ENCODE assay signal across 14 cellular contexts in genomic region chr16:88665148-88665547, GRCh38. TPM values are rescaled to one million over a fixed set of nuclear protein-coding genes. Genes with fewer than 3 reads are reported as not detected.
A peak's percentile ranks its signal among the peaks of the same experiment; 100 is the strongest.
DNase-seq lines count a peak whose midpoint lies in the region; ATAC-seq, FAIRE-seq and TF ChIP-seq lines count a peak whose summit lies in the region.
"Had no signal": no experiment of that assay in that cellular context is flagged by ENCODE, and none has a peak within 500 bp of the region (broad histone marks: within the 10 kb centered on the region; RNA-seq: fewer than 3 reads in every experiment).

No MANE protein-coding gene starts in this region.

- no peak overlapping the region for H2AFZ ChIP-seq in keratinocyte (ENCODE audit: control insufficient read depth, low read length)

- FAIRE-seq in keratinocyte (lab: Jason Lieb, UNC) (no peak), frontal cortex (lab: Jason Lieb, UNC) (no peak), kidney (lab: Jason Lieb, UNC) (no peak)

- intact Hi-C loops in activated CD4-positive, alpha-beta memory T cell treated with anti-CD3 and anti-CD28 coated beads for 36 hours (cut with micrococcal nuclease), result no loop called here
- intact Hi-C loops in kidney (cut with DNase I), result no loop called here

- H4K20me1 ChIP-seq in keratinocyte (ENCODE audit: control insufficient read depth, extremely low read depth, insufficient read depth, low read length), result peaks cover 2% of the 10 kb centered on the region

- H3K27me3 Mint-ChIP-seq in activated T-cell treated with anti-CD3 and anti-CD28 coated beads, Interleukin-2, amount 50 U/mL, for 72 hours (ENCODE audit: low read depth), result no peaks in the 10 kb centered on the region
- H3K27me3 Mint-ChIP-seq in activated CD4-positive, alpha-beta memory T cell treated with anti-CD3 and anti-CD28 coated beads for 36 hours, result no peaks in the 10 kb centered on the region

- H3K36me3 Mint-ChIP-seq in activated T-cell treated with anti-CD3 and anti-CD28 coated beads, Interleukin-2, amount 50 U/mL, for 72 hours (ENCODE audit: insufficient read depth in 2 of 2), result peaks cover 3 to 11% of the 10 kb centered on the region in 2 donors
- H3K36me3 Mint-ChIP-seq in activated CD4-positive, alpha-beta memory T cell treated with anti-CD3 and anti-CD28 coated beads for 36 hours, result peaks cover 4% of the 10 kb centered on the region
- H3K36me3 Mint-ChIP-seq in stimulated activated effector memory CD8-positive, alpha-beta T cell treated with anti-CD3 and anti-CD28 coated beads, Interleukin-12 subunit alpha, Interleukin-12 subunit beta, amount 100 ng/mL, for 72 hours, result peaks cover 33% of the 10 kb centered on the region

- no peak for DNase-seq in activated T-cell treated with anti-CD3 and anti-CD28 coated beads, Interleukin-2, amount 50 U/mL, for 72 hours
- no peak for DNase-seq in activated T-cell treated with anti-CD3 and anti-CD28 coated beads, Interleukin-2, amount 50 U/mL, for 48 hours
- DNase-seq in activated CD4-positive, alpha-beta memory T cell treated with anti-CD3 and anti-CD28 coated beads for 36 hours, result no peak
- no peak for DNase-seq in keratinocyte (ENCODE audit: low read depth, low spot score)
- DNase-seq in stimulated activated effector memory CD8-positive, alpha-beta T cell treated with anti-CD3 and anti-CD28 coated beads, Interleukin-12 subunit alpha, Interleukin-12 subunit beta, amount 100 ng/mL, for 72 hours (ENCODE audit: low spot score in 2 of 2), result no peak
- no peak for DNase-seq in frontal cortex (ENCODE audit: low spot score in 2 of 2)
- no peak for DNase-seq in kidney
- DNase-seq: erythroblast, Kasumi-1, NCI-H2081 treated with DMSO at 0.1 percent for 48 hours, T-helper 9 cell had no signal

- H3K27ac Mint-ChIP-seq in activated T-cell treated with anti-CD3 and anti-CD28 coated beads, Interleukin-2, amount 50 U/mL, for 72 hours, result no peak overlapping the region
- H3K27ac Mint-ChIP-seq in activated CD4-positive, alpha-beta memory T cell treated with anti-CD3 and anti-CD28 coated beads for 36 hours, result no peak overlapping the region
- no peak overlapping the region for H3K27ac Mint-ChIP-seq in stimulated activated effector memory CD8-positive, alpha-beta T cell treated with anti-CD3 and anti-CD28 coated beads, Interleukin-12 subunit alpha, Interleukin-12 subunit beta, amount 100 ng/mL, for 72 hours

- H3K9me3 ChIP-seq in keratinocyte (ENCODE audit: control insufficient read depth, low read depth, low read length) (no peaks in the 10 kb centered on the region), kidney (ENCODE audit: control insufficient read depth in 1 of 2, low read length in 2 of 2) (no peaks in the 10 kb centered on the region)
- H3K9me3 ChIP-seq: breast epithelium, vagina had no signal

- H3K9me1 ChIP-seq in keratinocyte (ENCODE audit: control insufficient read depth, extremely low read depth, insufficient read depth, low read length), result no peaks in the 10 kb centered on the region

- H3K79me2 ChIP-seq in keratinocyte (ENCODE audit: control insufficient read depth, insufficient read depth, low read length), result peaks cover 35% of the 10 kb centered on the region

- no peaks in the 10 kb centered on the region for H3K9me3 Mint-ChIP-seq in activated T-cell treated with anti-CD3 and anti-CD28 coated beads, Interleukin-2, amount 50 U/mL, for 72 hours
- no peaks in the 10 kb centered on the region for H3K9me3 Mint-ChIP-seq in activated CD4-positive, alpha-beta memory T cell treated with anti-CD3 and anti-CD28 coated beads for 36 hours
- no peaks in the 10 kb centered on the region for H3K9me3 Mint-ChIP-seq in stimulated activated effector memory CD8-positive, alpha-beta T cell treated with anti-CD3 and anti-CD28 coated beads, Interleukin-12 subunit alpha, Interleukin-12 subunit beta, amount 100 ng/mL, for 72 hours

- peak overlapping the region; percentile 39 to 43 for H3K4me3 Mint-ChIP-seq in activated T-cell treated with anti-CD3 and anti-CD28 coated beads, Interleukin-2, amount 50 U/mL, for 72 hours
- H3K4me3 Mint-ChIP-seq in activated CD4-positive, alpha-beta memory T cell treated with anti-CD3 and anti-CD28 coated beads for 36 hours, result peak overlapping the region; percentile 47
- H3K4me3 Mint-ChIP-seq in stimulated activated effector memory CD8-positive, alpha-beta T cell treated with anti-CD3 and anti-CD28 coated beads, Interleukin-12 subunit alpha, Interleukin-12 subunit beta, amount 100 ng/mL, for 72 hours, result peak overlapping the region; percentile 92

- no peak overlapping the region for H3K27ac ChIP-seq in keratinocyte (ENCODE audit: control insufficient read depth, insufficient read depth, low read length)
- H3K27ac ChIP-seq in kidney (ENCODE audit: low read depth in 2 of 2, low read length in 2 of 2), result no peak overlapping the region
- H3K27ac ChIP-seq: breast epithelium, vagina had no signal

- H3K9ac ChIP-seq in keratinocyte (ENCODE audit: control insufficient read depth, extremely low read depth, insufficient read depth, low read length) (no peak overlapping the region), kidney (ENCODE audit: low read length in 2 of 2) (no peak overlapping the region)

- TF ChIP-seq CTCF in keratinocyte (optimal IDR thresholded peaks at IDR 0.05 in 1 of 3, IDR thresholded peaks at IDR 0.05 in 1 of 3, conservative IDR thresholded peaks at IDR 0.05 in 1 of 3; ENCODE audit: extremely low read depth in 1 of 3, insufficient read depth in 2 of 3, low read length in 3 of 3) (no peak), kidney (IDR thresholded peaks at IDR 0.05; ENCODE audit: borderline replicate concordance, extremely low read depth, insufficient read depth) (no peak)

- dilution Hi-C loops in keratinocyte (cut with MboI; ENCODE audit: extremely low pct_ligation_motif_present, low sequenced_read_pairs), result loop anchor here (25.0 kb wide), 1 partner anchor 97 kb away; no protein-coding TSS in a partner anchor

- no peaks in the 10 kb centered on the region for H3K27me3 ChIP-seq in keratinocyte (ENCODE audit: control insufficient read depth, extremely low read depth, insufficient read depth, low read length)
- H3K27me3 ChIP-seq: breast epithelium, vagina had no signal

- H3K4me1 Mint-ChIP-seq in activated T-cell treated with anti-CD3 and anti-CD28 coated beads, Interleukin-2, amount 50 U/mL, for 72 hours (ENCODE audit: low read depth), result peaks cover 24% of the 10 kb centered on the region
- H3K4me1 Mint-ChIP-seq in activated CD4-positive, alpha-beta memory T cell treated with anti-CD3 and anti-CD28 coated beads for 36 hours (ENCODE audit: low read depth), result peaks cover 17% of the 10 kb centered on the region
- peaks cover 13% of the 10 kb centered on the region for H3K4me1 Mint-ChIP-seq in stimulated activated effector memory CD8-positive, alpha-beta T cell treated with anti-CD3 and anti-CD28 coated beads, Interleukin-12 subunit alpha, Interleukin-12 subunit beta, amount 100 ng/mL, for 72 hours

- CTCF ChIA-PET in activated CD4-positive, alpha-beta memory T cell treated with anti-CD3 and anti-CD28 coated beads for 36 hours (lab: Charles Lee), result interaction anchor here (1.0 to 1.4 kb wide), 4 partner anchors 16 to 32 kb away, joined by 3 to 4 read pairs (median 4); partner anchors contain the start of gene SNAI3

- no peak for ATAC-seq in activated T-cell treated with anti-CD3 and anti-CD28 coated beads, Interleukin-2, amount 50 U/mL, for 72 hours (replicated peaks in 1 of 2)
- no peak for ATAC-seq in stimulated activated effector memory CD8-positive, alpha-beta T cell treated with anti-CD3 and anti-CD28 coated beads, Interleukin-12 subunit alpha, Interleukin-12 subunit beta, amount 100 ng/mL, for 72 hours
- no peak for ATAC-seq in GM18867 (IDR thresholded peaks at IDR 0.05; ENCODE audit: unreplicated experiment)

- H3K36me3 ChIP-seq in keratinocyte (ENCODE audit: control insufficient read depth in 2 of 2, extremely low read depth in 1 of 2, insufficient read depth in 2 of 2, low read length in 2 of 2) (peaks cover under 1 to 3% of the 10 kb centered on the region in 2 experiments), kidney (ENCODE audit: control insufficient read depth in 1 of 2, insufficient read depth in 2 of 2, low read length in 2 of 2) (no peaks in the 10 kb centered on the region)
- H3K36me3 ChIP-seq: breast epithelium, vagina had no signal

- H3K4me2 ChIP-seq in keratinocyte (ENCODE audit: control insufficient read depth, extremely low read depth, insufficient read depth, low read depth, low read length), result peak overlapping the region; percentile 13

- H3K4me3 ChIP-seq in keratinocyte (ENCODE audit: control insufficient read depth in 2 of 3, extremely low read depth in 1 of 3, insufficient read depth in 2 of 3, low read depth in 1 of 3, low read length in 3 of 3) (no peak overlapping the region), kidney (ENCODE audit: low read length in 2 of 2) (no peak overlapping the region)
- H3K4me3 ChIP-seq: breast epithelium, vagina had no signal

- POLR2A ChIA-PET in activated CD4-positive, alpha-beta memory T cell treated with anti-CD3 and anti-CD28 coated beads for 36 hours (lab: Charles Lee), result interaction anchor here (1.3 kb wide), 1 partner anchor 22 kb away, joined by 4 read pairs; the partner anchor contains the start of gene SNAI3

- peaks cover 19% of the 10 kb centered on the region for H3K4me1 ChIP-seq in keratinocyte (ENCODE audit: control insufficient read depth, extremely low read depth, insufficient read depth, low read length)
- H3K4me1 ChIP-seq in kidney (ENCODE audit: control insufficient read depth in 1 of 2, insufficient read depth in 1 of 2, low read depth in 1 of 2, low read length in 2 of 2), result peaks cover 0 to 4% of the 10 kb centered on the region in 2 donors
- H3K4me1 ChIP-seq: breast epithelium had no signal

RNA-seq across cellular contexts. Expression of gene MVD, which starts 2.3 kb away (rescaled TPM):
- 10 to 100 TPM; 64.5 to 80.5 TPM for total RNA-seq in activated T-cell treated with anti-CD3 and anti-CD28 coated beads, Interleukin-2, amount 50 U/mL, for 72 hours
- 100 to 1,000 TPM; 111 to 113 TPM for total RNA-seq in activated CD4-positive, alpha-beta memory T cell treated with anti-CD3 and anti-CD28 coated beads for 36 hours
- polyA plus RNA-seq in keratinocyte (59.6 to 85.7 TPM (median 70.6 TPM) in 3 replicates), kidney (ENCODE audit: insufficient read depth, low read depth, low replicate concordance) (48.9 TPM)
- polyA plus RNA-seq in keratinocyte (2011; ENCODE audit: low read depth), result 6.2 TPM
- 27.1 and 81.7 TPM in 2 replicates for polyA plus RNA-seq in keratinocyte (2011; cell fraction: cytosol; rRNA removed)
- polyA plus RNA-seq in keratinocyte (2011; cell fraction: nucleus; rRNA removed), result 85.4 and 108 TPM in 2 replicates
- 29.7 and 186 TPM in 2 replicates for polyA plus RNA-seq in keratinocyte (2012; ENCODE audit: low replicate concordance)
- 29.4 to 82.0 TPM (median 32.6 TPM) in 3 replicates for polyA minus RNA-seq in keratinocyte
- 113 TPM for polyA minus RNA-seq in keratinocyte (2011; cell fraction: cytosol; rRNA and poly(A)+ RNA removed)
- 43.2 and 50.2 TPM in 2 replicates for polyA minus RNA-seq in keratinocyte (2011; cell fraction: nucleus; rRNA and poly(A)+ RNA removed)
- total RNA-seq in frontal cortex (66.0 TPM), kidney (35.4 TPM)

RNA-seq across cellular contexts. Expression of gene CYBA, which starts 14.3 kb away (rescaled TPM):
- total RNA-seq in activated T-cell treated with anti-CD3 and anti-CD28 coated beads, Interleukin-2, amount 50 U/mL, for 72 hours, result 100 to 1,000 TPM; 199 to 318 TPM
- total RNA-seq in activated CD4-positive, alpha-beta memory T cell treated with anti-CD3 and anti-CD28 coated beads for 36 hours, result 100 to 1,000 TPM; 262 to 265 TPM
- polyA plus RNA-seq in keratinocyte (4.4 to 22.7 TPM (median 7.7 TPM) in 3 replicates), kidney (ENCODE audit: insufficient read depth, low read depth, low replicate concordance) (263 TPM)
- polyA plus RNA-seq in keratinocyte (2011; ENCODE audit: low read depth), result 0.57 TPM
- polyA plus RNA-seq in keratinocyte (2011; cell fraction: cytosol; rRNA removed), result 4.6 and 19.9 TPM in 2 replicates
- 14.9 and 28.4 TPM in 2 replicates for polyA plus RNA-seq in keratinocyte (2011; cell fraction: nucleus; rRNA removed)
- 3.4 and 14.6 TPM in 2 replicates for polyA plus RNA-seq in keratinocyte (2012; ENCODE audit: low replicate concordance)
- 3.8 to 15.7 TPM (median 7.3 TPM) in 3 replicates for polyA minus RNA-seq in keratinocyte
- 40.9 TPM for polyA minus RNA-seq in keratinocyte (2011; cell fraction: cytosol; rRNA and poly(A)+ RNA removed)
- polyA minus RNA-seq in keratinocyte (2011; cell fraction: nucleus; rRNA and poly(A)+ RNA removed), result 13.5 and 14.9 TPM in 2 replicates
- total RNA-seq in frontal cortex (24.9 TPM), kidney (395 TPM)

RNA-seq across cellular contexts. Expression of gene SNAI3, which starts 21.2 kb away (rescaled TPM):
- total RNA-seq in activated T-cell treated with anti-CD3 and anti-CD28 coated beads, Interleukin-2, amount 50 U/mL, for 72 hours, result 10 to 100 TPM in 1 of 2 donors, 1 to 10 TPM in 1; 8.4 to 10.5 TPM
- total RNA-seq in activated CD4-positive, alpha-beta memory T cell treated with anti-CD3 and anti-CD28 coated beads for 36 hours, result 1 to 10 TPM; 5.5 to 5.8 TPM
- polyA plus RNA-seq in keratinocyte, result not detected in 3 replicates
- not detected for polyA plus RNA-seq in keratinocyte (2011; ENCODE audit: low read depth)
- polyA plus RNA-seq in keratinocyte (2011; cell fraction: cytosol; rRNA removed), result not detected in 2 replicates
- polyA plus RNA-seq in keratinocyte (2011; cell fraction: nucleus; rRNA removed), result not detected in 2 replicates
- 0.11 TPM in 2 replicates for polyA plus RNA-seq in keratinocyte (2012; ENCODE audit: low replicate concordance)
- polyA minus RNA-seq in keratinocyte, result not detected in 3 replicates
- polyA minus RNA-seq in keratinocyte (2011; cell fraction: cytosol; rRNA and poly(A)+ RNA removed), result not detected
- polyA minus RNA-seq in keratinocyte (2011; cell fraction: nucleus; rRNA and poly(A)+ RNA removed), result not detected in 2 replicates
- not detected for total RNA-seq in frontal cortex
- total RNA-seq in kidney, result 2.3 TPM
- polyA plus RNA-seq in kidney (ENCODE audit: insufficient read depth, low read depth, low replicate concordance), result 0.75 TPM
- total RNA-seq: vagina had no signal

RNA-seq across cellular contexts. Expression of gene IL17C, which starts 26.8 kb away (rescaled TPM):
- under 1 TPM in 1 of 2 donors, not detected in 1; 0.41 TPM for total RNA-seq in activated T-cell treated with anti-CD3 and anti-CD28 coated beads, Interleukin-2, amount 50 U/mL, for 72 hours
- under 1 TPM in 1 of 2 experiments, not detected in 1; 0.22 TPM for total RNA-seq in activated CD4-positive, alpha-beta memory T cell treated with anti-CD3 and anti-CD28 coated beads for 36 hours
- polyA plus RNA-seq in keratinocyte (not detected in 3 replicates), kidney (ENCODE audit: insufficient read depth, low read depth, low replicate concordance) (not detected)
- polyA plus RNA-seq in keratinocyte (2011; ENCODE audit: low read depth), result not detected
- polyA plus RNA-seq in keratinocyte (2011; cell fraction: cytosol; rRNA removed), result not detected in 2 replicates
- polyA plus RNA-seq in keratinocyte (2011; cell fraction: nucleus; rRNA removed), result 0.11 and 0.24 TPM in 2 replicates
- polyA plus RNA-seq in keratinocyte (2012; ENCODE audit: low replicate concordance), result not detected in 2 replicates
- not detected in 3 replicates for polyA minus RNA-seq in keratinocyte
- polyA minus RNA-seq in keratinocyte (2011; cell fraction: cytosol; rRNA and poly(A)+ RNA removed), result not detected
- polyA minus RNA-seq in keratinocyte (2011; cell fraction: nucleus; rRNA and poly(A)+ RNA removed), result not detected in 2 replicates
- total RNA-seq in frontal cortex (not detected), kidney (not detected)
- total RNA-seq: breast epithelium, vagina had no signal

RNA-seq across cellular contexts. Expression of gene RNF166, which starts 41.1 kb away (rescaled TPM):
- 10 to 100 TPM; 58.6 to 64.5 TPM for total RNA-seq in activated T-cell treated with anti-CD3 and anti-CD28 coated beads, Interleukin-2, amount 50 U/mL, for 72 hours
- 10 to 100 TPM; 46.4 to 55.6 TPM for total RNA-seq in activated CD4-positive, alpha-beta memory T cell treated with anti-CD3 and anti-CD28 coated beads for 36 hours
- polyA plus RNA-seq in keratinocyte (3.2 to 4.7 TPM (median 3.4 TPM) in 3 replicates), kidney (ENCODE audit: insufficient read depth, low read depth, low replicate concordance) (16.3 TPM)
- 3.3 TPM for polyA plus RNA-seq in keratinocyte (2011; ENCODE audit: low read depth)
- polyA plus RNA-seq in keratinocyte (2011; cell fraction: cytosol; rRNA removed), result 2.1 and 4.6 TPM in 2 replicates
- polyA plus RNA-seq in keratinocyte (2011; cell fraction: nucleus; rRNA removed), result 5.0 and 8.5 TPM in 2 replicates
- 4.0 and 4.4 TPM in 2 replicates for polyA plus RNA-seq in keratinocyte (2012; ENCODE audit: low replicate concordance)
- polyA minus RNA-seq in keratinocyte, result 2.0 to 8.1 TPM (median 2.4 TPM) in 3 replicates
- 10.2 TPM for polyA minus RNA-seq in keratinocyte (2011; cell fraction: cytosol; rRNA and poly(A)+ RNA removed)
- polyA minus RNA-seq in keratinocyte (2011; cell fraction: nucleus; rRNA and poly(A)+ RNA removed), result 3.8 and 4.0 TPM in 2 replicates
- total RNA-seq in frontal cortex (10.2 TPM), kidney (31.4 TPM)

Comparison
In these comparisons a context has a peak if more than half of its experiments do, and no peak if none do; other contexts are left out.
1. H3K4me3 Mint-ChIP-seq: peak in every context shown above with its lines; median percentile 92 in stimulated activated effector memory CD8-positive, alpha-beta T cell treated with anti-CD3 and anti-CD28 coated beads, Interleukin-12 subunit alpha, Interleukin-12 subunit beta, amount 100 ng/mL, for 72 hours; 47 in activated CD4-positive, alpha-beta memory T cell treated with anti-CD3 and anti-CD28 coated beads for 36 hours; 41 in activated T-cell treated with anti-CD3 and anti-CD28 coated beads, Interleukin-2, amount 50 U/mL, for 72 hours.